Comparison of ENCODE assay signal across 1 cellular context in the genomic region with DNA sequence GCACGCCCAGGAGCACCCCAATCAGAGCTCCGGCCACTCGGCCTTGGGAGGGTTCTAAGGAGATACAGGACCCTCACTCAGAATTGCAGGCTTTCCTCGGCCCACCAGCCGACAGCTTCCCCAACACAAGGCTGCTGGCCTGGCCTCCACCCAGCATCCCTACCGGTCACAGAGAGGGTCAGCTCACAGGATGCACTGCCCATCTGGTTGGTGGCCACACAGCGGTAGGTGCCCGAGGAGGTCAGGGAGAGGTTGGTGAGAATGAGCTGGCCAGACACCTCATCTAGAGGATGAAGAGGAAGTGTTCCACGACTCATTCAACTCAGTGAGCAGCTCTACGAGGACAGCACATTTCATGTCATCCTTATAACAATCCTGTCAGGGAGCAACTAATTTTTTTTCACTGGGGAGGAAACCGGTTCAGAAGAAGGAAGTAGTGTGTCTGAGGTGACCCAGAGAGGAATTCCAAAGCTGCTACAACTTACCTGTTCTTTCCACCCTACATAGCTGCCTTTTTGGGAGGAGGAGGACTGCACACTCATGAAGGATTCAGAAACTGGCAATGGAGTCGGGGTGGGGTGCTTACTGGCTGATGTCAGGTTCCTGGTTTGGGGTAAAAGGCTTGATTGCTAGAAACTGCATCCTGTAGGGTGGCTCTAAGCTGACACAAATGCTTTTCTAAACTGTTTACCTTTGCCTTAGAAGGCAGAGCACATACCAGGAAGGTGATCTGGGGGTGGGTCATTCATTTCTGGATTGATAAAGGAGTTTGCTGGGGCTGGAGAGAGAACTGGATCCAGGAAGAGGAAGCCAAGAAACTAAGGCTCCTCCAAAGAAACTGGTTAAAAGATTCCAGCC.
TF ChIP-seq lines count a peak whose summit lies in the region.

No MANE protein-coding gene starts in this region.

TF ChIP-seq in IMR-90, 13 proteins besides CTCF, POLR2A, EP300 and RAD21:
- TF ChIP-seq RCOR1 (IDR thresholded peaks at IDR 0.05; ENCODE audit: insufficient replicate concordance, low read length): no peak
- TF ChIP-seq BHLHE40 (IDR thresholded peaks at IDR 0.05; ENCODE audit: low read depth, low read length): no peak
- TF ChIP-seq CEBPB (IDR thresholded peaks at IDR 0.05; ENCODE audit: low read depth, low read length): no peak
- TF ChIP-seq, protein P1, sequence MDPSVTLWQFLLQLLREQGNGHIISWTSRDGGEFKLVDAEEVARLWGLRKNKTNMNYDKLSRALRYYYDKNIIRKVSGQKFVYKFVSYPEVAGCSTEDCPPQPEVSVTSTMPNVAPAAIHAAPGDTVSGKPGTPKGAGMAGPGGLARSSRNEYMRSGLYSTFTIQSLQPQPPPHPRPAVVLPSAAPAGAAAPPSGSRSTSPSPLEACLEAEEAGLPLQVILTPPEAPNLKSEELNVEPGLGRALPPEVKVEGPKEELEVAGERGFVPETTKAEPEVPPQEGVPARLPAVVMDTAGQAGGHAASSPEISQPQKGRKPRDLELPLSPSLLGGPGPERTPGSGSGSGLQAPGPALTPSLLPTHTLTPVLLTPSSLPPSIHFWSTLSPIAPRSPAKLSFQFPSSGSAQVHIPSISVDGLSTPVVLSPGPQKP (IDR thresholded peaks at IDR 0.05; ENCODE audit: borderline replicate concordance, low read depth, low read length): no peak
- no peak for TF ChIP-seq MAFK (IDR thresholded peaks at IDR 0.05; ENCODE audit: low read depth, low read length)
- TF ChIP-seq, protein P2, sequence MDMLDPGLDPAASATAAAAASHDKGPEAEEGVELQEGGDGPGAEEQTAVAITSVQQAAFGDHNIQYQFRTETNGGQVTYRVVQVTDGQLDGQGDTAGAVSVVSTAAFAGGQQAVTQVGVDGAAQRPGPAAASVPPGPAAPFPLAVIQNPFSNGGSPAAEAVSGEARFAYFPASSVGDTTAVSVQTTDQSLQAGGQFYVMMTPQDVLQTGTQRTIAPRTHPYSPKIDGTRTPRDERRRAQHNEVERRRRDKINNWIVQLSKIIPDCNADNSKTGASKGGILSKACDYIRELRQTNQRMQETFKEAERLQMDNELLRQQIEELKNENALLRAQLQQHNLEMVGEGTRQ (IDR thresholded peaks at IDR 0.05; ENCODE audit: low read depth, low read length): no peak
- no peak for TF ChIP-seq RFX5 (IDR thresholded peaks at IDR 0.05; ENCODE audit: low read depth, low read length)
- no peak for TF ChIP-seq CHD1 (IDR thresholded peaks at IDR 0.05; ENCODE audit: low read depth, low read length)
- TF ChIP-seq SMC3 (IDR thresholded peaks at IDR 0.05; ENCODE audit: low read depth, low read length): no peak
- no peak for TF ChIP-seq MAZ (IDR thresholded peaks at IDR 0.05; ENCODE audit: borderline replicate concordance, low read depth, low read length)
- no peak for TF ChIP-seq NFE2L2 (IDR thresholded peaks at IDR 0.05; ENCODE audit: low read depth, low read length)
- no peak for TF ChIP-seq MXI1 (IDR thresholded peaks at IDR 0.05; ENCODE audit: borderline replicate concordance, low read depth, low read length)
- TF ChIP-seq FOS (IDR thresholded peaks at IDR 0.05; ENCODE audit: low read depth, low read length): no peak
